ENCODE assay signal across 8 cellular contexts in the genomic region with DNA sequence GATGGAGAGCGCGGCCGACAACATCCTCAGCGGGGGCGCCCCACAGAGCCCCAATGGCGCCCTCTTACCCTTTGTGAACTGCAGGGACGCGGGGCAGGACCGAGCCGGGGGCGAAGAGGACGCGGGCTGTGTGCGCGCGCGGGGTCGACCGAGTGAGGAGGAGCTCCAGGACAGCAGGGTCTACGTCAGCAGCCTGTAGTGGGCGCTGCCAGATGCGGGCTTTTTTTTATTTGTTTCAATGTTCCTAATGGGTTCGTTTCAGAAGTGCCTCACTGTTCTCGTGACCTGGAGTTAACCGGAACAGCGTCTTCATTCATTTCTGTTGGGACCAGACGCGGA.
DNase-seq lines count a peak whose midpoint lies in the region; ATAC-seq, FAIRE-seq and TF ChIP-seq lines count a peak whose summit lies in the region.

No MANE protein-coding gene starts in this region.

- peaks cover 67% of the 10 kb centered on the region for H3K27me3 ChIP-seq in HUES6 (ENCODE audit: control insufficient read depth, insufficient read depth, low read length)
- H3K27me3 ChIP-seq in H1 (replicated peaks in 1 of 4; ENCODE audit: control insufficient read depth in 3 of 4, extremely low read depth in 1 of 4, insufficient read depth in 3 of 4, low read length in 3 of 4): peaks cover 0 to 7% (median 6%) of the 10 kb centered on the region in 4 experiments; a peak in 3 of 7 replicates
- H3K27me3 ChIP-seq in pancreas: no peaks in the 10 kb centered on the region

- peaks cover 5% of the 10 kb centered on the region for H3K27me3 Mint-ChIP-seq in activated CD4-positive, alpha-beta T cell treated with anti-CD3 and anti-CD28 coated beads for 36 hours

- no peaks in the 10 kb centered on the region for H3K9me3 ChIP-seq in HUES6 (ENCODE audit: control insufficient read depth, insufficient read depth, low read depth, low read length)
- no peaks in the 10 kb centered on the region for H3K9me3 ChIP-seq in H1 (ENCODE audit: insufficient read depth in 2 of 2, low read depth in 1 of 2, low read length in 1 of 2)
- no peaks in the 10 kb centered on the region for H3K9me3 ChIP-seq in pancreas

- H3K4me3 ChIP-seq in HUES6 (ENCODE audit: low read depth, low read length) (peak overlapping the region; percentile 75), H1 (ENCODE audit: extremely low read depth in 1 of 4, insufficient read depth in 2 of 4, low read depth in 3 of 4, low read length in 4 of 4) (peak overlapping the region; percentile 54 to 82 (median 62)), pancreas (peak overlapping the region; percentile 20 to 61 (median 32))

- no peak for TF ChIP-seq POLR2A in H1 (IDR thresholded peaks at IDR 0.05; ENCODE audit: control extremely low read depth in 1 of 2, low read depth in 2 of 2, low read length in 2 of 2)

- TF ChIP-seq CTCF in H1 (IDR thresholded peaks at IDR 0.05; ENCODE audit: control extremely low read depth in 1 of 3, insufficient read depth in 1 of 3, low read depth in 1 of 3, low read length in 3 of 3) (peak in 2 of 3 experiments; percentile 34 to 36; a peak in 3 of 4 replicates), pancreas (IDR thresholded peaks at IDR 0.05) (no peak)

- peaks cover 26% of the 10 kb centered on the region for H3K4me1 Mint-ChIP-seq in activated CD4-positive, alpha-beta T cell treated with anti-CD3 and anti-CD28 coated beads for 36 hours

- no peaks in the 10 kb centered on the region for H3K36me3 Mint-ChIP-seq in activated CD4-positive, alpha-beta T cell treated with anti-CD3 and anti-CD28 coated beads for 36 hours (ENCODE audit: low read depth)

- no peak overlapping the region; the same call in 1 of the 2 replicates for H2AFZ ChIP-seq in H1 (ENCODE audit: low read length)

- ATAC-seq in GM18502 (IDR thresholded peaks at IDR 0.05; ENCODE audit: poor library complexity, unreplicated experiment): peak; percentile 24
- peak; percentile 66 for ATAC-seq in activated CD4-positive, alpha-beta T cell treated with anti-CD3 and anti-CD28 coated beads for 36 hours
- ATAC-seq in pancreas: peak; percentile 40 to 73 (median 58)
- ATAC-seq in GM21367 (IDR thresholded peaks at IDR 0.05; ENCODE audit: unreplicated experiment): no peak
- ATAC-seq in HG02678 (IDR thresholded peaks at IDR 0.05; ENCODE audit: unreplicated experiment): no peak

- H4K91ac ChIP-seq in H1 (replicated peaks; ENCODE audit: insufficient read length, low read length): peak overlapping the region; percentile 56

- no peak overlapping the region for H3K56ac ChIP-seq in H1 (replicated peaks; ENCODE audit: insufficient read length, low read depth, low read length)

- H3K27ac ChIP-seq in HUES6 (ENCODE audit: low read depth, low read length) (no peak overlapping the region), H1 (ENCODE audit: low read depth, low read length) (no peak overlapping the region), pancreas (no peak overlapping the region)

- H3K27ac Mint-ChIP-seq in activated CD4-positive, alpha-beta T cell treated with anti-CD3 and anti-CD28 coated beads for 36 hours: peak overlapping the region; percentile 79

- POLR2A ChIA-PET in activated CD4-positive, alpha-beta T cell treated with anti-CD3 and anti-CD28 coated beads for 36 hours (lab: Charles Lee): interaction anchor here (0.6 to 1.3 kb wide), 3 partner anchors 8 to 100 kb away, joined by 3 to 6 read pairs (median 3); no protein-coding TSS in a partner anchor
- POLR2A ChIA-PET in H1 (lab: Charles Lee; ENCODE audit: partially characterized antibody): interaction anchor here (0.6 to 2.4 kb wide), 8 partner anchors 9 to 122 kb away, joined by 3 to 17 read pairs (median 4); a partner anchor contains a TSS

- H2BK12ac ChIP-seq in H1 (ENCODE audit: low read depth, low read length): no peak overlapping the region

- H3K14ac ChIP-seq in H1 (ENCODE audit: insufficient read length): no peak overlapping the region

- FAIRE-seq in H1 (lab: Jason Lieb, UNC): no peak
- FAIRE-seq in pancreas (lab: Jason Lieb, UNC): no peak

- 2% methylated on average over 28 of the region's 28 CpGs; no CpG with 5 or more reads in 1 of the 2 experiments for WGBS in H1 (ENCODE audit: extremely low coverage in 1 of 2, insufficient coverage in 1 of 2, insufficient read length in 1 of 2, insufficient replicate concordance in 2 of 2, low coverage in 1 of 2, low lambda C conversion rate in 2 of 2, missing lambda C conversion rate in 1 of 2), 2 experiments
- 14 to 16% methylated on average over 27 to 28 of the region's 28 CpGs for WGBS in pancreas, 2 donors

- intact Hi-C loops in activated CD4-positive, alpha-beta T cell treated with anti-CD3 and anti-CD28 coated beads for 36 hours (cut with DNase I, micrococcal nuclease): loop anchor here (1.0 to 5.0 kb wide), 10 partner anchors 62 to 686 kb away; a partner anchor contains a TSS
- intact Hi-C loops in pancreas (cut with DNase I): no loop called here

- TF ChIP-seq EP300 in H1 (IDR thresholded peaks at IDR 0.05; ENCODE audit: borderline replicate concordance in 1 of 2, low read depth in 2 of 2, low read length in 2 of 2): no peak

- H4K20me1 ChIP-seq in H1 (replicated peaks in 1 of 2; ENCODE audit: control insufficient read depth in 1 of 2, insufficient read depth in 2 of 2, low read length in 2 of 2): no peaks in the 10 kb centered on the region

- H3K4me2 ChIP-seq in H1 (ENCODE audit: insufficient read depth in 1 of 2, low read depth in 2 of 2, low read length in 2 of 2): peak overlapping the region; percentile 66 to 90

- CTCF ChIA-PET in activated CD4-positive, alpha-beta T cell treated with anti-CD3 and anti-CD28 coated beads for 36 hours (lab: Charles Lee): interaction anchor here (0.5 to 1.7 kb wide), 10 partner anchors 8 to 577 kb away, joined by 3 to 9 read pairs (median 3); a partner anchor contains a TSS
- CTCF ChIA-PET in H1 (lab: Charles Lee; ENCODE audit: partially characterized antibody): interaction anchor here (0.6 to 4.6 kb wide), 14 partner anchors 11 to 908 kb away, joined by 3 to 32 read pairs (median 4); no protein-coding TSS in a partner anchor

- H3K79me1 ChIP-seq in H1 (ENCODE audit: low read depth, low read length): no peaks in the 10 kb centered on the region

- H3K18ac ChIP-seq in H1 (ENCODE audit: extremely low read depth, low read length): peak overlapping the region; percentile 55; the same call in 1 of the 2 replicates

- peak overlapping the region; percentile 66; the same call in 1 of the 2 replicates for H2BK5ac ChIP-seq in H1 (ENCODE audit: low read depth, low read length)

- peaks cover 9% of the 10 kb centered on the region; the same call in 1 of the 2 replicates for H3K23me2 ChIP-seq in H1 (ENCODE audit: low read depth, low read length)

- no peak overlapping the region for H3K23ac ChIP-seq in H1 (ENCODE audit: insufficient read length)

- no peaks in the 10 kb centered on the region for H3K79me2 ChIP-seq in H1 (ENCODE audit: control insufficient read depth in 1 of 2, insufficient read depth in 2 of 2, low read length in 2 of 2)

- peaks cover 17% of the 10 kb centered on the region for H3K4me1 ChIP-seq in HUES6 (ENCODE audit: control insufficient read depth, insufficient read depth, low read length)
- H3K4me1 ChIP-seq in H1 (replicated peaks in 1 of 4; ENCODE audit: control insufficient read depth in 3 of 4, insufficient read depth in 4 of 4, low read length in 3 of 4): peaks cover 0 to 8% (median 4%) of the 10 kb centered on the region in 4 experiments; a peak in 4 of 7 replicates
- H3K4me1 ChIP-seq in pancreas: no peaks in the 10 kb centered on the region

- no peak overlapping the region for H2BK20ac ChIP-seq in H1 (ENCODE audit: low read length)

- peak overlapping the region; percentile 4; the same call in 1 of the 2 replicates for H4K8ac ChIP-seq in H1 (ENCODE audit: extremely low read depth, insufficient read depth, low read length)

- DNase-seq in activated CD4-positive, alpha-beta T cell treated with anti-CD3 and anti-CD28 coated beads for 36 hours: peak; percentile 76
- DNase-seq in H1 (ENCODE audit: low read depth in 1 of 2, low spot score in 2 of 2) (no peak), pancreas (no peak), SHP77 (lab: John Stamatoyannopoulos, UW) (no peak)

- no peak overlapping the region for H3K4ac ChIP-seq in H1 (replicated peaks; ENCODE audit: insufficient read length, low read depth, low read length)

- H3K4me3 Mint-ChIP-seq in activated CD4-positive, alpha-beta T cell treated with anti-CD3 and anti-CD28 coated beads for 36 hours: peak overlapping the region; percentile 79

- H2BK15ac ChIP-seq in H1 (ENCODE audit: low read length): peak overlapping the region; percentile 10; the same call in 1 of the 2 replicates

- H4K5ac ChIP-seq in H1 (ENCODE audit: insufficient read length, low read depth, low read length): no peak overlapping the region

- TF ChIP-seq RAD21 in H1 (IDR thresholded peaks at IDR 0.05 in 1 of 2, conservative IDR thresholded peaks at IDR 0.05 in 1 of 2; ENCODE audit: low read depth in 2 of 2, low read length in 2 of 2): 0 out of 4 replicates have a peak, but pooled peaks of 1 of the 2 experiments have one; percentile 5

- H3K9ac ChIP-seq in HUES6 (ENCODE audit: low read length) (peak overlapping the region; percentile 45), H1 (replicated peaks in 1 of 4; ENCODE audit: extremely low read depth in 1 of 4, low read depth in 3 of 4, low read length in 3 of 4) (peak overlapping the region in 3 of 4 experiments; percentile 34 to 43 (median 42); a peak in 4 of 7 replicates)

- H3K9me3 Mint-ChIP-seq in activated CD4-positive, alpha-beta T cell treated with anti-CD3 and anti-CD28 coated beads for 36 hours (ENCODE audit: low read depth): no peaks in the 10 kb centered on the region

- H3K36me3 ChIP-seq in HUES6 (ENCODE audit: control insufficient read depth, insufficient read depth, low read length) (no peaks in the 10 kb centered on the region), H1 (ENCODE audit: control insufficient read depth in 2 of 4, insufficient read depth in 4 of 4, low read length in 3 of 4) (no peaks in the 10 kb centered on the region), pancreas (no peaks in the 10 kb centered on the region)

- H2BK120ac ChIP-seq in H1 (replicated peaks; ENCODE audit: low read depth, low read length): no peak overlapping the region

- no peak overlapping the region for H2AK5ac ChIP-seq in H1 (ENCODE audit: low read depth, low read length)

TF ChIP-seq in H1, 55 proteins besides CTCF, POLR2A, EP300 and RAD21 (continues in another document):
- TF ChIP-seq NANOG (IDR thresholded peaks at IDR 0.05; ENCODE audit: insufficient read depth, low read depth, low read length, poor library complexity, severe bottlenecking) (no peak), TAF1 (IDR thresholded peaks at IDR 0.05; ENCODE audit: low read depth, low read length) (peak; percentile 23; the same call in 1 of the 2 replicates), KDM4A (IDR thresholded peaks at IDR 0.05; ENCODE audit: low read depth, low read length, severe bottlenecking) (peak; percentile 75), CEBPB (IDR thresholded peaks at IDR 0.05; ENCODE audit: low read depth, low read length) (no peak), ASH2L (IDR thresholded peaks at IDR 0.05; ENCODE audit: low read length) (peak; percentile 29), CREB1 (IDR thresholded peaks at IDR 0.05) (peak; percentile 84), YY1 (IDR thresholded peaks at IDR 0.05; ENCODE audit: low read depth, low read length) (peak; percentile 66), PHF8 (conservative IDR thresholded peaks at IDR 0.05; ENCODE audit: low read depth, low read length) (no peak)

Comparison
In these comparisons a context has a peak if more than half of its experiments do, and no peak if none do; other contexts are left out.
1. ATAC-seq: peak in GM18502 (single experiment), activated CD4-positive, alpha-beta T cell treated with anti-CD3 and anti-CD28 coated beads for 36 hours (single experiment) and pancreas (4 of 4); none in GM21367 (single experiment) and HG02678 (single experiment).
2. CTCF ChIP-seq: peak in H1 (2 of 3); none in pancreas (0 of 4).
3. intact Hi-C loops: an anchor here in activated CD4-positive, alpha-beta T cell treated with anti-CD3 and anti-CD28 coated beads for 36 hours (1.0 to 5.0 kb wide); none called in pancreas.
4. Peak in every context shown above with its lines, with median percentiles within 50 percentile points of each other: H3K4me3 ChIP-seq.